ENCODE assay signal across 19 cellular contexts in genomic region chr20:34318609-34319443, GRCh38.
"Had no signal": no experiment of that assay in that cellular context is flagged by ENCODE, and none has a peak within 500 bp of the region (broad histone marks: within the 10 kb centered on the region; RNA-seq: fewer than 3 reads in every experiment).

No MANE protein-coding gene starts in this region.

- ATAC-seq: foreskin keratinocyte had no signal

- H3K4me1 ChIP-seq: colonic mucosa, parathyroid adenoma, tibial nerve, uterus had no signal

- H2AFZ ChIP-seq: hepatocyte, parathyroid adenoma had no signal

- H3K4me2 ChIP-seq: hepatocyte had no signal

- H3K36me3 ChIP-seq: brain microvascular endothelial cell, colonic mucosa, tibial nerve, uterus had no signal

- H3K9me3 ChIP-seq: colonic mucosa, tibial nerve, uterus had no signal

- H3K27ac ChIP-seq: brain microvascular endothelial cell, colonic mucosa, foreskin keratinocyte, hepatocyte, parathyroid adenoma, tibial nerve, uterus had no signal

- H3K79me2 ChIP-seq: hepatocyte, parathyroid adenoma had no signal

- H3K27me3 ChIP-seq: brain microvascular endothelial cell, colonic mucosa, foreskin keratinocyte, hepatocyte, tibial nerve, uterus had no signal

- H3K9ac ChIP-seq: parathyroid adenoma had no signal

- H3K4me3 ChIP-seq: colonic mucosa, hepatocyte, tibial nerve, uterus had no signal

- DNase-seq: activated CD4-positive, CD25-positive, alpha-beta regulatory T cell treated with anti-CD3 and anti-CD28 coated beads, Interleukin-2, amount 50 U/mL, for 72 hours; activated CD8-positive, alpha-beta memory T cell treated with anti-CD3 and anti-CD28 coated beads for 24 hours; activated CD8-positive, alpha-beta memory T cell treated with anti-CD3 and anti-CD28 coated beads, Interleukin-2, amount 50 U/mL, for 48 hours; activated effector memory CD4-positive, alpha-beta T cell treated with Interleukin-2 at 50 U/mL for 16 hours; activated naive CD4-positive, alpha-beta T cell treated with anti-CD3 and anti-CD28 coated beads, Interleukin-2, amount 50 U/mL, for 16 hours; activated T-cell treated with anti-CD3 and anti-CD28 coated beads, Interleukin-2, amount 50 U/mL, for 48 hours; brain microvascular endothelial cell; colonic mucosa; foreskin keratinocyte; kidney glomerular epithelial cell; stimulated activated CD4-positive, alpha-beta T cell treated with anti-CD3 and anti-CD28 coated beads, Interleukin-12 subunit alpha, Interleukin-12 subunit beta, amount 100 ng/mL, for 4 hours; stimulated activated CD4-positive, alpha-beta T cell treated with anti-CD3 and anti-CD28 coated beads, Interleukin-1b, Interleukin-23, amount 100 ng/mL, for 48 hours; stimulated activated naive CD4-positive, alpha-beta T cell treated with Interleukin-2 at 50 U/mL for 16 hours; T-helper 1 cell; T1000; uterus had no signal
